ENCODE assay signal across 1 cellular context in genomic region chr5:124064956-124065355, GRCh38.
TF ChIP-seq lines count a peak whose summit lies in the region.

No MANE protein-coding gene starts in this region.

TF ChIP-seq in GM23338, 12 proteins besides CTCF, POLR2A, EP300 and RAD21 (continued from another document):
- TF ChIP-seq ZNF462 (CRISPR knock-in tag; IDR thresholded peaks at IDR 0.05) = no peak
- TF ChIP-seq NANOG (IDR thresholded peaks at IDR 0.05; ENCODE audit: borderline replicate concordance) = no peak
- no peak for TF ChIP-seq EZH2 (IDR thresholded peaks at IDR 0.05; ENCODE audit: low read depth, unreplicated experiment)
- no peak for TF ChIP-seq STAT1 (IDR thresholded peaks at IDR 0.05; ENCODE audit: unreplicated experiment)
- TF ChIP-seq ZNF331 (CRISPR knock-in tag; IDR thresholded peaks at IDR 0.05; ENCODE audit: low read depth) = no peak
TF ChIP-seq in GM23338: peak in this region for 0.
